ENCODE assay signal across 9 cellular contexts in the genomic region with DNA sequence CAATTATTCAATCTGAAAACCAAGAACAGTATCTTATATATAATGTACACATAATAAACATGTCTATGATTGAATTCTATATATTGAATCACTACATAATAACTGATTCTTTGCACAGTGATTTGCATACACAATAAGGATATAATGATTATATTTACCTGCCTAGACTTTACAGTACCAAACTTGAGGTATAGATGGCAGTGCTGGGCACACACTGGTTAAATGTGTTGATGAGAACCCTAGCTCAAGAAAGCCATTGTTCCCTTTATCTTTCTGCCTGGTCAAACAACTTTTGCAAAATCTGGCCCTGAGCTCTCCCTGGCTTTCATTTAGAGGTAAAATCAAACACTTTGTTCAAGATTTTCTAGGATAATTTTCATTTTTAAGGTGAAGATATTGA.
DNase-seq lines count a peak whose midpoint lies in the region; ATAC-seq, FAIRE-seq and TF ChIP-seq lines count a peak whose summit lies in the region.
"Had no signal": no experiment of that assay in that cellular context is flagged by ENCODE, and none has a peak within 500 bp of the region (broad histone marks: within the 10 kb centered on the region; RNA-seq: fewer than 3 reads in every experiment).

No MANE protein-coding gene starts in this region.

- H3K4me1 Mint-ChIP-seq in activated CD4-positive, alpha-beta T cell treated with anti-CD3 and anti-CD28 coated beads, Interleukin-2, amount 10 ng/mL, durations not matched to agents 24 days and 14 days = no peaks in the 10 kb centered on the region

- no peak overlapping the region for H3K27ac Mint-ChIP-seq in activated CD4-positive, alpha-beta T cell treated with anti-CD3 and anti-CD28 coated beads, Interleukin-2, amount 10 ng/mL, durations not matched to agents 24 days and 14 days
- H3K27ac Mint-ChIP-seq: activated naive CD8-positive, alpha-beta T cell had no signal

- intact Hi-C loops in adrenal gland (cut with DNase I) (no loop called here), testis (cut with DNase I; ENCODE audit: low total_unique reads) (no loop called here)
- intact Hi-C loops in activated CD4-positive, alpha-beta T cell treated with anti-CD3 and anti-CD28 coated beads, Interleukin-2, amount 10 ng/mL, durations not matched to agents 24 days and 14 days (cut with micrococcal nuclease) = no loop called here

- no peak for FAIRE-seq in HTR-8/SVneo (lab: Jason Lieb, UNC)

- no peak overlapping the region for H3K27ac ChIP-seq in 22Rv1
- no peak overlapping the region for H3K27ac ChIP-seq in adrenal gland
- no peak overlapping the region for H3K27ac ChIP-seq in testis
- no peak overlapping the region for H3K27ac ChIP-seq in coronary artery

- TF ChIP-seq POLR2A in adrenal gland (IDR thresholded peaks at IDR 0.05) (no peak), testis (IDR thresholded peaks at IDR 0.05) (no peak)

- H3K4me3 ChIP-seq in adrenal gland = no peak overlapping the region
- H3K4me3 ChIP-seq in testis = no peak overlapping the region
- no peak overlapping the region for H3K4me3 ChIP-seq in coronary artery

- no peak for DNase-seq in adrenal gland
- peak; percentile 33 for DNase-seq in testis
- no peak for DNase-seq in coronary artery (ENCODE audit: low spot score)
- no peak for DNase-seq in HTR-8/SVneo (ENCODE audit: insufficient read length, low spot score)
- no peak for DNase-seq in activated CD4-positive, alpha-beta T cell treated with anti-CD3 and anti-CD28 coated beads, Interleukin-2, amount 10 ng/mL, durations not matched to agents 24 days and 14 days

- no peaks in the 10 kb centered on the region for H3K27me3 ChIP-seq in adrenal gland
- no peaks in the 10 kb centered on the region for H3K27me3 ChIP-seq in testis

- peaks cover 0 to 32% of the 10 kb centered on the region in 2 donors for H3K4me1 ChIP-seq in adrenal gland (replicated peaks in 1 of 2)
- no peaks in the 10 kb centered on the region for H3K4me1 ChIP-seq in testis

- no peaks in the 10 kb centered on the region for H3K36me3 ChIP-seq in adrenal gland (replicated peaks in 1 of 2)
- H3K36me3 ChIP-seq in testis (ENCODE audit: low read depth, missing control alignments) = no peaks in the 10 kb centered on the region

- ATAC-seq in GM18520 (IDR thresholded peaks at IDR 0.05; ENCODE audit: unreplicated experiment) (peak; percentile 86), HG03469 (IDR thresholded peaks at IDR 0.05; ENCODE audit: unreplicated experiment) (peak; percentile 70)

- no peaks in the 10 kb centered on the region for H3K27me3 Mint-ChIP-seq in activated CD4-positive, alpha-beta T cell treated with anti-CD3 and anti-CD28 coated beads, Interleukin-2, amount 10 ng/mL, durations not matched to agents 24 days and 14 days
- H3K27me3 Mint-ChIP-seq: activated naive CD8-positive, alpha-beta T cell had no signal

- H3K36me3 Mint-ChIP-seq in activated CD4-positive, alpha-beta T cell treated with anti-CD3 and anti-CD28 coated beads, Interleukin-2, amount 10 ng/mL, durations not matched to agents 24 days and 14 days (ENCODE audit: low read depth) = no peaks in the 10 kb centered on the region
- H3K36me3 Mint-ChIP-seq: activated naive CD8-positive, alpha-beta T cell had no signal

- TF ChIP-seq CTCF in 22Rv1 (IDR thresholded peaks at IDR 0.05) (peak; percentile 69), adrenal gland (IDR thresholded peaks at IDR 0.05) (peak in 4 of 6 experiments; percentile 5 to 17 (median 15)), testis (IDR thresholded peaks at IDR 0.05) (peak in 2 of 3 experiments; percentile 13 to 21), coronary artery (IDR thresholded peaks at IDR 0.05) (no peak)

- no peaks in the 10 kb centered on the region for H3K9me3 Mint-ChIP-seq in activated CD4-positive, alpha-beta T cell treated with anti-CD3 and anti-CD28 coated beads, Interleukin-2, amount 10 ng/mL, durations not matched to agents 24 days and 14 days

- H3K4me3 Mint-ChIP-seq in activated CD4-positive, alpha-beta T cell treated with anti-CD3 and anti-CD28 coated beads, Interleukin-2, amount 10 ng/mL, durations not matched to agents 24 days and 14 days = no peak overlapping the region
- H3K4me3 Mint-ChIP-seq: activated naive CD8-positive, alpha-beta T cell had no signal

- H3K9me3 ChIP-seq in adrenal gland (replicated peaks in 1 of 3) (no peaks in the 10 kb centered on the region), testis (no peaks in the 10 kb centered on the region)
